ENCODE assay signal across 1 cellular context in the genomic region with DNA sequence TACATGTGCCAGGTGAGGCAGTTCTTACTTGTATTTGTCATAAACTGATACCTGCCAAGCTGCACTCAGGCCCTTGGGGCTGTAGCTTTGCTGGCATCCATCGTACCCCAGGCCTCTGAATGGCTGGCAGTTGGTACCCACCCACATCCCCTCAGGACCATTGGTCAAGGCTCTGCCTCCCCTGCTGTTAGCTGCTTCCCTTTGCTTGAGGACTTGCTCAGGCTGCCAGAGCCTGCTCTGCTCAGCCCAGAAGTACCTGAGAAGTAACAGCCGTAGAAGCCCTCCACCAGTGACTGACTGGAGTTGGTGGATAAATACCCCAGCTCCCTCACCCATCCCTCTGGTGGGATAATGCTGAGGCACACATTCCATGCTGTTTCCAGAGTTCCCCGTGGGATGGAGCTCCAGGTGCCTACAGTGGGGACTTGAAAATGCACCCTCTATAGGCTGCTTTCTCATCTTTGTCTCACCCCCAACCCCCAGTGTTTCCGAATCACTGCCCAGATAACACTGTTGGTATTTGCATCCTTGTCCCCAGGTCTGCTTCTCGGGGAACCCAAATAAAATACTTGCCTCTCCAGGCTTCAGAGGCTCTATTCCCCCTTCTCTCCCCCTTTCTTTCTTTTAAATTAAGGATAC.
TF ChIP-seq lines count a peak whose summit lies in the region.

No MANE protein-coding gene starts in this region.

TF ChIP-seq in HCT116, 20 proteins besides CTCF, POLR2A, EP300 and RAD21 (continued from another document):
- TF ChIP-seq, protein P1, sequence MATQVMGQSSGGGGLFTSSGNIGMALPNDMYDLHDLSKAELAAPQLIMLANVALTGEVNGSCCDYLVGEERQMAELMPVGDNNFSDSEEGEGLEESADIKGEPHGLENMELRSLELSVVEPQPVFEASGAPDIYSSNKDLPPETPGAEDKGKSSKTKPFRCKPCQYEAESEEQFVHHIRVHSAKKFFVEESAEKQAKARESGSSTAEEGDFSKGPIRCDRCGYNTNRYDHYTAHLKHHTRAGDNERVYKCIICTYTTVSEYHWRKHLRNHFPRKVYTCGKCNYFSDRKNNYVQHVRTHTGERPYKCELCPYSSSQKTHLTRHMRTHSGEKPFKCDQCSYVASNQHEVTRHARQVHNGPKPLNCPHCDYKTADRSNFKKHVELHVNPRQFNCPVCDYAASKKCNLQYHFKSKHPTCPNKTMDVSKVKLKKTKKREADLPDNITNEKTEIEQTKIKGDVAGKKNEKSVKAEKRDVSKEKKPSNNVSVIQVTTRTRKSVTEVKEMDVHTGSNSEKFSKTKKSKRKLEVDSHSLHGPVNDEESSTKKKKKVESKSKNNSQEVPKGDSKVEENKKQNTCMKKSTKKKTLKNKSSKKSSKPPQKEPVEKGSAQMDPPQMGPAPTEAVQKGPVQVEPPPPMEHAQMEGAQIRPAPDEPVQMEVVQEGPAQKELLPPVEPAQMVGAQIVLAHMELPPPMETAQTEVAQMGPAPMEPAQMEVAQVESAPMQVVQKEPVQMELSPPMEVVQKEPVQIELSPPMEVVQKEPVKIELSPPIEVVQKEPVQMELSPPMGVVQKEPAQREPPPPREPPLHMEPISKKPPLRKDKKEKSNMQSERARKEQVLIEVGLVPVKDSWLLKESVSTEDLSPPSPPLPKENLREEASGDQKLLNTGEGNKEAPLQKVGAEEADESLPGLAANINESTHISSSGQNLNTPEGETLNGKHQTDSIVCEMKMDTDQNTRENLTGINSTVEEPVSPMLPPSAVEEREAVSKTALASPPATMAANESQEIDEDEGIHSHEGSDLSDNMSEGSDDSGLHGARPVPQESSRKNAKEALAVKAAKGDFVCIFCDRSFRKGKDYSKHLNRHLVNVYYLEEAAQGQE (IDR thresholded peaks at IDR 0.05; ENCODE audit: low read depth): no peak
- TF ChIP-seq SP1 (IDR thresholded peaks at IDR 0.05; ENCODE audit: low read depth): no peak
- no peak for TF ChIP-seq ATF3 (IDR thresholded peaks at IDR 0.05)
- no peak for TF ChIP-seq CEBPB (IDR thresholded peaks at IDR 0.05; ENCODE audit: low read depth)
- no peak for TF ChIP-seq EGR1 (IDR thresholded peaks at IDR 0.05; ENCODE audit: low read depth)
- no peak for TF ChIP-seq TCF7L2 (IDR thresholded peaks at IDR 0.05; ENCODE audit: borderline replicate concordance, extremely low read depth, insufficient read depth, insufficient read length)
- TF ChIP-seq, protein P2, sequence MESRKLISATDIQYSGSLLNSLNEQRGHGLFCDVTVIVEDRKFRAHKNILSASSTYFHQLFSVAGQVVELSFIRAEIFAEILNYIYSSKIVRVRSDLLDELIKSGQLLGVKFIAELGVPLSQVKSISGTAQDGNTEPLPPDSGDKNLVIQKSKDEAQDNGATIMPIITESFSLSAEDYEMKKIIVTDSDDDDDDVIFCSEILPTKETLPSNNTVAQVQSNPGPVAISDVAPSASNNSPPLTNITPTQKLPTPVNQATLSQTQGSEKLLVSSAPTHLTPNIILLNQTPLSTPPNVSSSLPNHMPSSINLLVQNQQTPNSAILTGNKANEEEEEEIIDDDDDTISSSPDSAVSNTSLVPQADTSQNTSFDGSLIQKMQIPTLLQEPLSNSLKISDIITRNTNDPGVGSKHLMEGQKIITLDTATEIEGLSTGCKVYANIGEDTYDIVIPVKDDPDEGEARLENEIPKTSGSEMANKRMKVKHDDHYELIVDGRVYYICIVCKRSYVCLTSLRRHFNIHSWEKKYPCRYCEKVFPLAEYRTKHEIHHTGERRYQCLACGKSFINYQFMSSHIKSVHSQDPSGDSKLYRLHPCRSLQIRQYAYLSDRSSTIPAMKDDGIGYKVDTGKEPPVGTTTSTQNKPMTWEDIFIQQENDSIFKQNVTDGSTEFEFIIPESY (IDR thresholded peaks at IDR 0.05; ENCODE audit: extremely low read depth, insufficient replicate concordance, low read length): no peak
- no peak for TF ChIP-seq ZFX (IDR thresholded peaks at IDR 0.05)
- no peak for TF ChIP-seq EZH2 (IDR thresholded peaks at IDR 0.05)
- no peak for TF ChIP-seq CBX3 (IDR thresholded peaks at IDR 0.05; ENCODE audit: low read depth)
- TF ChIP-seq SIN3A (IDR thresholded peaks at IDR 0.05; ENCODE audit: low read depth): no peak
TF ChIP-seq in HCT116: peak in this region for 0.
